Comparison of ENCODE assay signal across 31 cellular contexts in genomic region chr12:109580684-109581333, GRCh38. TPM values are rescaled to one million over a fixed set of nuclear protein-coding genes. Genes with fewer than 3 reads are reported as not detected.
DNase-seq lines count a peak whose midpoint lies in the region; ATAC-seq and TF ChIP-seq lines count a peak whose summit lies in the region.
"Had no signal": no experiment of that assay in that cellular context is flagged by ENCODE, and none has a peak within 500 bp of the region (broad histone marks: within the 10 kb centered on the region; RNA-seq: fewer than 3 reads in every experiment).

No MANE protein-coding gene starts in this region.

- H3K4me1 ChIP-seq in PC-9 (replicated peaks; ENCODE audit: insufficient read depth): peaks cover 21% of the 10 kb centered on the region
- H3K4me1 ChIP-seq in lower lobe of right lung: no peaks in the 10 kb centered on the region
- H3K4me1 ChIP-seq: upper lobe of right lung had no signal

- H3K27ac ChIP-seq in PC-9 (peak overlapping the region; percentile 35; the same call in 1 of the 2 replicates), lower lobe of right lung (no peak overlapping the region)
- H3K27ac ChIP-seq: C4-2B, upper lobe of right lung had no signal

- peaks cover 28% of the 10 kb centered on the region for H3K36me3 Mint-ChIP-seq in endothelial cell (ENCODE audit: low read depth, unreplicated experiment)

- H3K27me3 ChIP-seq in PC-9 (ENCODE audit: insufficient read depth, low read depth): no peaks in the 10 kb centered on the region
- H3K27me3 ChIP-seq in lower lobe of right lung (ENCODE audit: low read depth): no peaks in the 10 kb centered on the region
- H3K27me3 ChIP-seq: upper lobe of right lung had no signal

- H3F3A ChIP-seq in PC-9 (ENCODE audit: insufficient read depth, low read depth): peaks cover 7% of the 10 kb centered on the region; the same call in 1 of the 2 replicates

- H3K4me2 ChIP-seq in PC-9: no peak overlapping the region

- H3K4me3 Mint-ChIP-seq in endothelial cell (ENCODE audit: unreplicated experiment): peak overlapping the region; percentile 9
- H3K4me3 Mint-ChIP-seq: activated CD8-positive, alpha-beta T cell treated with anti-CD3 and anti-CD28 coated beads, Interleukin-2, amount 10 ng/mL, durations not matched to agents 7 days and 5 days; brain; naive thymus-derived CD4-positive, alpha-beta T cell; stimulated activated effector memory CD8-positive, alpha-beta T cell treated with anti-CD3 and anti-CD28 coated beads, Interleukin-12 subunit alpha, Interleukin-12 subunit beta, amount 100 ng/mL, for 72 hours; T-helper 2 cell treated with Interferon-gamma antibody and Interleukin-4, amounts not matched to agents 5 μg/mL and 100 μg/mL, for 36 hours had no signal

- H3K9me3 ChIP-seq in PC-9 (ENCODE audit: insufficient read depth, low read depth): no peaks in the 10 kb centered on the region
- H3K9me3 ChIP-seq in lower lobe of right lung: no peaks in the 10 kb centered on the region
- H3K9me3 ChIP-seq: upper lobe of right lung had no signal

- H3K4me3 ChIP-seq in PC-9: no peak overlapping the region
- H3K4me3 ChIP-seq in lower lobe of right lung: no peak overlapping the region
- H3K4me3 ChIP-seq: upper lobe of right lung had no signal

- H3K4me1 Mint-ChIP-seq in endothelial cell (ENCODE audit: unreplicated experiment): no peaks in the 10 kb centered on the region
- H3K4me1 Mint-ChIP-seq: stimulated activated effector memory CD8-positive, alpha-beta T cell treated with anti-CD3 and anti-CD28 coated beads, Interleukin-12 subunit alpha, Interleukin-12 subunit beta, amount 100 ng/mL, for 72 hours had no signal

- ATAC-seq in HG03442 (IDR thresholded peaks at IDR 0.05; ENCODE audit: unreplicated experiment): no peak
- no peak for ATAC-seq in lower lobe of right lung
- ATAC-seq: activated CD8-positive, alpha-beta T cell treated with anti-CD3 and anti-CD28 coated beads, Interleukin-2, amount 10 ng/mL, durations not matched to agents 7 days and 5 days; left lobe of liver; naive thymus-derived CD4-positive, alpha-beta T cell; stimulated activated effector memory CD8-positive, alpha-beta T cell treated with anti-CD3 and anti-CD28 coated beads, Interleukin-12 subunit alpha, Interleukin-12 subunit beta, amount 100 ng/mL, for 72 hours; upper lobe of right lung had no signal

- 0 out of 2 replicates have a peak, but pooled peaks cover 5% of the 10 kb centered on the region for H3K36me3 ChIP-seq in PC-9 (ENCODE audit: low read depth)
- H3K36me3 ChIP-seq in lower lobe of right lung: peaks cover 83% of the 10 kb centered on the region

- intact Hi-C loops in PC-9 (cut with micrococcal nuclease; ENCODE audit: unreplicated experiment): no loop called here
- intact Hi-C loops in lower lobe of right lung (cut with DNase I): no loop called here

- peaks cover 5% of the 10 kb centered on the region for H3K27me3 Mint-ChIP-seq in endothelial cell (ENCODE audit: unreplicated experiment)
- H3K27me3 Mint-ChIP-seq: naive thymus-derived CD4-positive, alpha-beta T cell had no signal

- no TSS peak for BruUV-seq in PC-9 (replicated peaks; lab: Mats Ljungman, UMichigan)

- peak; percentile 33 for DNase-seq in NCI-H2196 (lab: John Stamatoyannopoulos, UW; ENCODE audit: unreplicated experiment)
- no peak for DNase-seq in NCI-H2196 treated with DMSO at 0.1 percent for 48 hours (lab: John Stamatoyannopoulos, UW; ENCODE audit: unreplicated experiment)
- DNase-seq in PC-9: no peak
- no peak for DNase-seq in endothelial cell (ENCODE audit: low spot score)
- DNase-seq in renal cortical epithelial cell (ENCODE audit: low read depth): peak; percentile 50
- DNase-seq in NCI-H446 treated with DMSO at 0.1 percent for 48 hours (lab: John Stamatoyannopoulos, UW): no peak
- no peak for DNase-seq in lower lobe of right lung
- DNase-seq: 8988T; activated CD4-positive, alpha-beta T cell treated with anti-CD3 and anti-CD28 coated beads for 4 hours; activated CD8-positive, alpha-beta T cell treated with anti-CD3 and anti-CD28 coated beads, Interleukin-2, amount 10 ng/mL, durations not matched to agents 7 days and 5 days; activated naive CD4-positive, alpha-beta T cell treated with anti-CD3 and anti-CD28 coated beads, Interleukin-2, amount 50 U/mL, for 16 hours; amniotic stem cell; COR-L47; DMS79; effector CD4-positive, alpha-beta T cell; erythroblast; HCEC 1CT; Karpas-422; naive thymus-derived CD4-positive, alpha-beta T cell; NCI-H1436; NCI-H526; occipital lobe; SHP77 treated with DMSO at 0.1 percent for 48 hours; stimulated activated CD4-positive, alpha-beta T cell treated with anti-CD3 and anti-CD28 coated beads, Interleukin-15, amount 100 ng/mL, for 24 hours; upper lobe of right lung had no signal

- H2AFZ ChIP-seq in PC-9: no peak overlapping the region

- no peak overlapping the region for H3K27ac Mint-ChIP-seq in endothelial cell (ENCODE audit: unreplicated experiment)
- H3K27ac Mint-ChIP-seq: activated CD8-positive, alpha-beta T cell treated with anti-CD3 and anti-CD28 coated beads, Interleukin-2, amount 10 ng/mL, durations not matched to agents 7 days and 5 days; naive thymus-derived CD4-positive, alpha-beta T cell; stimulated activated effector memory CD8-positive, alpha-beta T cell treated with anti-CD3 and anti-CD28 coated beads, Interleukin-12 subunit alpha, Interleukin-12 subunit beta, amount 100 ng/mL, for 72 hours; T-helper 2 cell treated with Interferon-gamma antibody and Interleukin-4, amounts not matched to agents 5 μg/mL and 100 μg/mL, for 36 hours had no signal

- H3K9me3 Mint-ChIP-seq in endothelial cell (ENCODE audit: unreplicated experiment): no peaks in the 10 kb centered on the region
- H3K9me3 Mint-ChIP-seq: naive thymus-derived CD4-positive, alpha-beta T cell; stimulated activated effector memory CD8-positive, alpha-beta T cell treated with anti-CD3 and anti-CD28 coated beads, Interleukin-12 subunit alpha, Interleukin-12 subunit beta, amount 100 ng/mL, for 72 hours; T-helper 2 cell treated with Interferon-gamma antibody and Interleukin-4, amounts not matched to agents 5 μg/mL and 100 μg/mL, for 36 hours had no signal

- H4K20me1 ChIP-seq in PC-9 (ENCODE audit: insufficient read depth): no peaks in the 10 kb centered on the region

- POLR2A ChIA-PET in PC-9 (lab: Charles Lee; ENCODE audit: unreplicated experiment): no interaction called here

- H3K9me2 ChIP-seq in PC-9 (ENCODE audit: insufficient read depth): no peaks in the 10 kb centered on the region

- CTCF ChIA-PET in PC-9 (lab: Charles Lee): interaction anchor here (0.6 kb wide), 1 partner anchor 17 kb away, joined by 4 read pairs; no protein-coding TSS in a partner anchor

- no peaks in the 10 kb centered on the region for H3K79me2 ChIP-seq in PC-9 (ENCODE audit: low read depth)

- no peak for TF ChIP-seq CTCF in PC-9 (conservative IDR thresholded peaks at IDR 0.05)
- no peak for TF ChIP-seq CTCF in endothelial cell (IDR thresholded peaks at IDR 0.05; ENCODE audit: unreplicated experiment)
- TF ChIP-seq CTCF in lower lobe of right lung (IDR thresholded peaks at IDR 0.05): no peak

RNA-seq across cellular contexts. Expression of gene MVK, which starts 7.2 kb away (rescaled TPM):
- total RNA-seq in PC-9 (2021): 35.6 and 50.8 TPM in 2 replicates
- total RNA-seq in endothelial cell (ENCODE audit: unreplicated experiment): 40.7 TPM
- 24.3 and 28.8 TPM in 2 replicates for total RNA-seq in renal cortical epithelial cell
- total RNA-seq in lower lobe of right lung: 25.1 TPM

RNA-seq across cellular contexts. Expression of gene MMAB, which starts 7.5 kb away (rescaled TPM):
- total RNA-seq in PC-9 (2021) (52.8 and 84.3 TPM in 2 replicates), endothelial cell (ENCODE audit: unreplicated experiment) (41.6 TPM), renal cortical epithelial cell (16.2 and 34.4 TPM in 2 replicates), lower lobe of right lung (55.0 TPM)

Comparison
In these comparisons a context has a peak if more than half of its experiments do, and no peak if none do; other contexts are left out.
1. DNase-seq: peak in NCI-H2196 (single experiment) and renal cortical epithelial cell (single experiment); none in NCI-H2196 treated with DMSO at 0.1 percent for 48 hours (single experiment), PC-9 (0 of 2), endothelial cell (single experiment), NCI-H446 treated with DMSO at 0.1 percent for 48 hours (single experiment) and lower lobe of right lung (single experiment).